ENCODE assay signal across 13 cellular contexts in the genomic region with DNA sequence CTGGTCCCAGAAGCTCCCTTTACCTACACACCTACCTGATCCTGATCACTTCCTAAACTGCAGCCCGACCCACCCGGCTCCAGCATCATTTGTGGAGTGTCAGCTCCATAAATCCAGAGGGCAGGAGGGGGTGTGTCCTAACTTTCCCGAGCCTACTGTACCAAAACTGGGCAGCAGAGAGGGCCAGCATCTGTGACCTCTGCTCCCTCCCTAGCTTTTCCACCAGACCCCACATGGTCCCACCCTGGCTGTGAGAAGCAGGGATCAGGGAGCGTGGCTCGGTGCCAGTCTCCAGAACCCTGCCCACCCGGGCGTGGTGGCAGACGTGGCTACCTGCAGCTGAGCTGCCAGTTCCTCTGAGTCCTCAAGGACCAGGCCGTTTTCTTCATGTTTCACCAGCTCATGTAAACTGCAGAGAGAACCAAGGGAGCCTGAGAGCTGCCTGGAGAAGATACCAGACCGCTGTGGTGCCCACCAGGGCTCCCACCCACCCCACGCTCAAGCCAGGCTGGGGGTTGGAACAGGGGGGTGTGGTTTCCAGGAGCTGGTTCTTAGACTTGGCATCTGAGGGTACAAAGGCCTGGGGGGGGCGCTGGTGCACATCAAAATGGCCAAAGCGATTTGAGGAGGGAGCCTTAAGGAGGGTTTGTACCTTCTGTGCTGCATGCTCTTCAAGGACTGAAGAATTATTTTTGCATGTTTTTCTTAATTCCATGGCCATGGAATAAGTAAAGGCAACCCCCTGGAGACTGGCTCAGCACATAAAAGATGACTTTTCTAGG.
"Had no signal": no experiment of that assay in that cellular context is flagged by ENCODE, and none has a peak within 500 bp of the region (broad histone marks: within the 10 kb centered on the region; RNA-seq: fewer than 3 reads in every experiment).

No MANE protein-coding gene starts in this region.

- H2AFZ ChIP-seq: parathyroid adenoma had no signal

- H3K9me3 Mint-ChIP-seq: activated T-helper 17 cell treated with anti-CD3 and anti-CD28 coated beads, Interleukin-2, amount 50 U/mL, for 72 hours; central memory CD8-positive, alpha-beta T cell; dendritic cell treated with granulocyte-macrophage colony-stimulating factor and Interleukin-4, amounts not matched to agents 40 ng/mL and 50 ng/mL, for 4 days; neural crest cell; T-helper 2 cell treated with Interferon-gamma antibody and Interleukin-4, amounts not matched to agents 5 μg/mL and 100 μg/mL, for 36 hours had no signal

- H3K27ac ChIP-seq: adrenal gland, parathyroid adenoma, thyroid gland had no signal

- H3K4me1 ChIP-seq: adrenal gland, parathyroid adenoma, thyroid gland had no signal

- H3K9ac ChIP-seq: parathyroid adenoma had no signal

- H3K27me3 ChIP-seq: adrenal gland, thyroid gland had no signal

- H3K4me3 Mint-ChIP-seq: activated T-helper 17 cell treated with anti-CD3 and anti-CD28 coated beads, Interleukin-2, amount 50 U/mL, for 72 hours; central memory CD8-positive, alpha-beta T cell; dendritic cell treated with granulocyte-macrophage colony-stimulating factor and Interleukin-4, amounts not matched to agents 40 ng/mL and 50 ng/mL, for 4 days; neural crest cell had no signal

- H3K36me3 ChIP-seq: adrenal gland, thyroid gland had no signal

- DNase-seq: activated CD4-positive, alpha-beta T cell treated with anti-CD3 and anti-CD28 coated beads for 4 hours; activated naive CD4-positive, alpha-beta T cell treated with anti-CD3 and anti-CD28 coated beads, Interleukin-2, amount 50 U/mL, for 16 hours; activated T-cell treated with anti-CD3 and anti-CD28 coated beads for 4 hours; adrenal gland; kidney glomerular epithelial cell; SW 1271; thyroid gland had no signal

- H3K9me3 ChIP-seq: adrenal gland, thyroid gland had no signal

- H3K27me3 Mint-ChIP-seq: activated T-helper 17 cell treated with anti-CD3 and anti-CD28 coated beads, Interleukin-2, amount 50 U/mL, for 72 hours had no signal

- ATAC-seq: activated T-helper 17 cell treated with anti-CD3 and anti-CD28 coated beads, Interleukin-2, amount 50 U/mL, for 72 hours had no signal

- H3K4me3 ChIP-seq: adrenal gland, thyroid gland had no signal

- H3K79me2 ChIP-seq: parathyroid adenoma had no signal

- H3K27ac Mint-ChIP-seq: dendritic cell treated with granulocyte-macrophage colony-stimulating factor and Interleukin-4, amounts not matched to agents 40 ng/mL and 50 ng/mL, for 4 days; T-helper 2 cell treated with Interferon-gamma antibody and Interleukin-4, amounts not matched to agents 5 μg/mL and 100 μg/mL, for 36 hours had no signal
